Comparison of ENCODE assay signal across 14 cellular contexts in the genomic region with DNA sequence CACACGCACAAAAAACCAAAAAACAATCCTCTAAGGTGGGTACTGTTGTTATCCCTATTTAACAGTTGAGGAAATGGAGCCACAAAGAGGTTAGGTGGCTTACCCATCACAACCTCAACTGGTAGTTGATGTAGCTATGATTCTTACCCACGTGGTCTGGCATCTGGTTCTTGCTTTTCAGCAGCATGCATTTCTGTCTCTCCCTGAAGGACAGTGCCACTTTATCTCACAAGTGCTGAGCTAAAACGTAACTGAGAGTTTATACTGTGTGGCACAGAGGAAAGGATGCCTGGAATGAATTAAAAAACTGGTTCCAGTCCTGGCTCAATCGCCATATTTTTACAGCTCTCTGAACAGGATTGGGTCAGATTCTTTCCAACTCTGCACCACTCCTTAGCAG. TPM values are rescaled to one million over a fixed set of nuclear protein-coding genes. Genes with fewer than 3 reads are reported as not detected.
A peak's percentile ranks its signal among the peaks of the same experiment; 100 is the strongest.
DNase-seq lines count a peak whose midpoint lies in the region; ATAC-seq and TF ChIP-seq lines count a peak whose summit lies in the region.
"Had no signal": no experiment of that assay in that cellular context is flagged by ENCODE, and none has a peak within 500 bp of the region (broad histone marks: within the 10 kb centered on the region; RNA-seq: fewer than 3 reads in every experiment).

No MANE protein-coding gene starts in this region.

- 64% methylated on average over 4 of the region's 4 CpGs for WGBS in right cardiac atrium
- 75 to 83% methylated on average over 4 of the region's 4 CpGs for WGBS in upper lobe of left lung, 2 donors

- H3K27me3 Mint-ChIP-seq in immature natural killer cell (ENCODE audit: low read depth in 3 of 3), result peaks cover 0 to 24% (median 10%) of the 10 kb centered on the region in 3 donors

- no peak overlapping the region for H3K4me3 Mint-ChIP-seq in immature natural killer cell

- no peak for TF ChIP-seq CTCF in upper lobe of left lung (IDR thresholded peaks at IDR 0.05)

- peaks cover 30 to 61% of the 10 kb centered on the region in 2 donors for H3K4me1 Mint-ChIP-seq in immature natural killer cell

- no peak for TF ChIP-seq POLR2A in upper lobe of left lung (IDR thresholded peaks at IDR 0.05)

- H3K27ac ChIP-seq in right cardiac atrium (ENCODE audit: low read length), result peak overlapping the region; percentile 12
- H3K27ac ChIP-seq in upper lobe of left lung, result no peak overlapping the region
- H3K27ac ChIP-seq: KMS-11, testis had no signal

- intact Hi-C loops in right cardiac atrium (cut with DNase I), result no loop called here
- intact Hi-C loops in Right ventricle myocardium inferior (cut with DNase I), result loop anchor here (5.0 kb wide), 1 partner anchor 138 kb away; no protein-coding TSS in a partner anchor

- H3K27me3 ChIP-seq in right cardiac atrium (ENCODE audit: control insufficient read depth, insufficient read depth), result no peaks in the 10 kb centered on the region
- peaks cover 0 to 2% (median 0%) of the 10 kb centered on the region in 4 donors for H3K27me3 ChIP-seq in upper lobe of left lung
- H3K27me3 ChIP-seq: testis had no signal

- H3K4me1 ChIP-seq in right cardiac atrium (ENCODE audit: control insufficient read depth, insufficient read depth, low read length) (peaks cover 13% of the 10 kb centered on the region), upper lobe of left lung (peaks cover 11 to 18% (median 16%) of the 10 kb centered on the region in 4 donors)
- H3K4me1 ChIP-seq: testis had no signal

- no peaks in the 10 kb centered on the region for H3K9me3 ChIP-seq in right cardiac atrium (ENCODE audit: control insufficient read depth, low read length)
- no peaks in the 10 kb centered on the region for H3K9me3 ChIP-seq in upper lobe of left lung
- H3K9me3 ChIP-seq: testis had no signal

- peak overlapping the region in 4 of 6 donors; percentile 37 to 57 (median 54) for H3K27ac Mint-ChIP-seq in immature natural killer cell
- H3K27ac Mint-ChIP-seq: progenitor cell of endocrine pancreas had no signal

- no peak for TF ChIP-seq EP300 in upper lobe of left lung (IDR thresholded peaks at IDR 0.05)

- no peak for DNase-seq in right cardiac atrium
- no peak for DNase-seq in Right ventricle myocardium inferior (ENCODE audit: missing footprints)
- no peak for DNase-seq in immature natural killer cell
- peak; percentile 27 for DNase-seq in superior temporal gyrus (ENCODE audit: extremely low spot score)
- no peak for DNase-seq in upper lobe of left lung
- DNase-seq in cortex of kidney (lab: John Stamatoyannopoulos, UW), result no peak
- DNase-seq: effector CD8-positive, alpha-beta T cell; NCI-H1417; T1000; testis had no signal

- H3K9me3 Mint-ChIP-seq in immature natural killer cell, result no peaks in the 10 kb centered on the region

- no peak for ATAC-seq in right cardiac atrium
- no peak for ATAC-seq in Right ventricle myocardium inferior
- no peak; the same call in 2 of the 3 replicates for ATAC-seq in SK-N-SH treated with all-trans-retinoic acid at 6 μM for 48 hours
- no peak for ATAC-seq in HG03039 (IDR thresholded peaks at IDR 0.05; ENCODE audit: unreplicated experiment)
- ATAC-seq in upper lobe of left lung (ENCODE audit: low FRiP score in 2 of 2), result no peak

- peaks cover 0 to 4% (median 0%) of the 10 kb centered on the region in 3 donors for H3K36me3 Mint-ChIP-seq in immature natural killer cell

- H3K4me3 ChIP-seq in right cardiac atrium (ENCODE audit: low read length) (no peak overlapping the region), upper lobe of left lung (no peak overlapping the region)
- H3K4me3 ChIP-seq: testis had no signal

- peaks cover 0 to 10% (median 2%) of the 10 kb centered on the region in 4 donors for H3K36me3 ChIP-seq in upper lobe of left lung

TF ChIP-seq in SK-N-SH treated with all-trans-retinoic acid at 6 μM for 48 hours, 23 proteins besides CTCF, POLR2A, EP300 and RAD21:
- TF ChIP-seq TCF4 (CRISPR knock-in tag; IDR thresholded peaks at IDR 0.05; ENCODE audit: borderline replicate concordance) (peak; percentile 11; the same call in 1 of the 2 replicates), ZFP30 (CRISPR knock-in tag; IDR thresholded peaks at IDR 0.05) (no peak)

RNA-seq across cellular contexts. Expression of a gene that starts 1.9 kb away (rescaled TPM):
- 100 to 1,000 TPM in 3 of 4 donors, 10 to 100 TPM in 1; 93.5 to 148 (median 113) TPM for total RNA-seq in right cardiac atrium
- 98.5 TPM for polyA plus RNA-seq in right cardiac atrium
- 93.2 TPM for total RNA-seq in Right ventricle myocardium inferior
- polyA plus RNA-seq in immature natural killer cell, result 1 to 10 TPM in 1 of 3 donors, under 1 TPM in 2; 0.12 to 1.3 (median 0.38) TPM
- 100 to 1,000 TPM in 1 of 6 donors, 10 to 100 TPM in 3, 1 to 10 TPM in 2; 7.3 to 137 (median 12.2) TPM for total RNA-seq in upper lobe of left lung
- total RNA-seq: progenitor cell of endocrine pancreas had no signal

RNA-seq across cellular contexts. Expression of a gene that starts 31.7 kb away (rescaled TPM):
- total RNA-seq in right cardiac atrium (10 to 100 TPM in 1 of 4 donors, 1 to 10 TPM in 3; 5.4 to 11.0 (median 7.4) TPM), Right ventricle myocardium inferior (9.2 TPM), upper lobe of left lung (10 to 100 TPM in 1 of 6 donors, 1 to 10 TPM in 5; 1.5 to 24.1 (median 3.9) TPM)
- polyA plus RNA-seq in right cardiac atrium (5.0 TPM), immature natural killer cell (under 1 TPM in 1 of 3 donors, not detected in 2; 0.18 TPM)

RNA-seq across cellular contexts. Expression of a gene that starts 35.1 kb away (rescaled TPM):
- 10 to 100 TPM; 31.4 to 37.8 (median 34.8) TPM for total RNA-seq in right cardiac atrium
- 25.5 TPM for polyA plus RNA-seq in right cardiac atrium
- 33.0 TPM for total RNA-seq in Right ventricle myocardium inferior
- polyA plus RNA-seq in immature natural killer cell, result 1 to 10 TPM; 2.3 to 8.9 (median 5.1) TPM
- 10 to 100 TPM; 34.6 to 88.4 (median 45.5) TPM for total RNA-seq in upper lobe of left lung

RNA-seq across cellular contexts. Expression of a gene that starts 56.1 kb away (rescaled TPM):
- total RNA-seq in right cardiac atrium (10 to 100 TPM; 30.6 to 45.3 (median 38.3) TPM), Right ventricle myocardium inferior (38.8 TPM), upper lobe of left lung (100 to 1,000 TPM in 2 of 6 donors, 10 to 100 TPM in 4; 57.3 to 178 (median 75.4) TPM)
- polyA plus RNA-seq in right cardiac atrium (53.0 TPM), immature natural killer cell (10 to 100 TPM; 41.6 to 50.5 (median 47.0) TPM)

RNA-seq across cellular contexts. Expression of a gene that starts 57.7 kb away (rescaled TPM):
- total RNA-seq in right cardiac atrium, result 1 to 10 TPM; 6.6 to 7.5 (median 7.3) TPM
- 5.2 TPM for polyA plus RNA-seq in right cardiac atrium
- 7.1 TPM for total RNA-seq in Right ventricle myocardium inferior
- polyA plus RNA-seq in immature natural killer cell, result 10 to 100 TPM; 31.6 to 36.7 (median 34.0) TPM
- 10 to 100 TPM; 12.8 to 17.8 (median 14.9) TPM for total RNA-seq in upper lobe of left lung
